ENCODE assay signal across 18 cellular contexts in the genomic region with DNA sequence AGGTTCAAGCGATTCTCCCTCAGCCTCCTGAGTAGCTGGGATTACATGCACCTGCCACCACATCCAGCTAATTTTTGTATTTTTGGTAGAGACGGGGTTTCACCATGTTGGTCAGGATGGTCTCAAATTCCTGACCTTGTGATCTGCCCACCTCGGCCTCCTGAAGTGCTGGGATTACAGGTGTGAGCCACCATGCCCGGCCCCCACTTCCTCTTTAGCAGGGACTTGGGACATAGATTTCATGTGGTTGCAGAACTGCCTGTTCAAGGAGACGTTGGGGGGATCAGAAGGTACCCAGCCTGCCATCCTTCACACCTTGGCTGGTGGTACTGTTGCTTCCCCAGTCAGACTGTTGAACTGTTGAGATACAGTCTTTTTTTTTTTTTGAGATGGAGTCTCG. TPM values are rescaled to one million over a fixed set of nuclear protein-coding genes. Genes with fewer than 3 reads are reported as not detected.
"Had no signal": no experiment of that assay in that cellular context is flagged by ENCODE, and none has a peak within 500 bp of the region (broad histone marks: within the 10 kb centered on the region; RNA-seq: fewer than 3 reads in every experiment).

No MANE protein-coding gene starts in this region.

RNA-seq across cellular contexts. Expression of gene F12, which starts 7.7 kb away (rescaled TPM):
- total RNA-seq: left ventricle myocardium superior, mesenteric fat pad had no signal

RNA-seq across cellular contexts. Expression of gene PFN3, which starts 16.6 kb away (rescaled TPM):
- total RNA-seq: cerebellum, dermis microvascular lymphatic vessel endothelial cell, endodermal cell, esophagus mucosa, gastrocnemius medialis, glomerular endothelial cell, heart right ventricle, kidney epithelial cell, left cardiac atrium, left lung, left ventricle myocardium superior, lower leg skin, lung microvascular endothelial cell, mesenteric fat pad, mesothelial cell of epicardium, mucosa of descending colon, myocyte had no signal
- polyA plus RNA-seq: heart right ventricle, keratinocyte had no signal

RNA-seq across cellular contexts. Expression of gene SLC34A1, which starts 32.8 kb away (rescaled TPM):
- total RNA-seq: cerebellum, dermis microvascular lymphatic vessel endothelial cell, endodermal cell, gastrocnemius medialis, glomerular endothelial cell, kidney epithelial cell, left cardiac atrium, left lung, left ventricle myocardium superior, lung microvascular endothelial cell, mesenteric fat pad, mesothelial cell of epicardium, mucosa of descending colon, myocyte had no signal
- polyA plus RNA-seq: heart right ventricle had no signal
